In the genomic region with DNA sequence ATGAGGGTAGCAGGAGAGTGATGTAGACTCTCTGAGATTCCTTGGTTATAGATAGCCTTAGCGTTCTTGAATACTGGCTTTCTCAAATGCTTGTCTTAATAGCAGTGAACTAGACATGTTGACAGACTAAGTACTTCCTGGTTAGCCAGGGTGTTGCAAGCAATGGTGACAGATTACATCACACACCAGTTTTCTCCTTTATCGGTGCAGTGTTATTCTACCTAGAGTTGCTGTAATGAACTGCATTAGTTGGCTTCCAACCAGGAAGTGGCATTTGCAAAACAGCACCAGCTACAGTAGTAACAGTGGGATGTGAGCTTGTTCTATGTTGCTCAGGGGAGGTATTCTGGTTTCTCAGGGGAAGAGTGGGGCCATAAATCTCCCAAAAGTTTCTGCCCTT, we compare ENCODE assay signal across 19 cellular contexts.
DNase-seq lines count a peak whose midpoint lies in the region; ATAC-seq and TF ChIP-seq lines count a peak whose summit lies in the region.
"Had no signal": no experiment of that assay in that cellular context is flagged by ENCODE, and none has a peak within 500 bp of the region (broad histone marks: within the 10 kb centered on the region; RNA-seq: fewer than 3 reads in every experiment).

No MANE protein-coding gene starts in this region.

- H3K27me3 Mint-ChIP-seq in stimulated activated naive CD8-positive, alpha-beta T cell treated with anti-CD3 and anti-CD28 coated beads, Interleukin-15, amount 100 ng/mL, for 72 hours, result no peaks in the 10 kb centered on the region
- H3K27me3 Mint-ChIP-seq: T-helper 17 cell had no signal

- H3K4me3 Mint-ChIP-seq in stimulated activated naive CD8-positive, alpha-beta T cell treated with anti-CD3 and anti-CD28 coated beads, Interleukin-15, amount 100 ng/mL, for 72 hours, result no peak overlapping the region
- H3K4me3 Mint-ChIP-seq: CD14-positive monocyte, T-helper 17 cell had no signal

- intact Hi-C loops in A673 (cut with micrococcal nuclease; ENCODE audit: unreplicated experiment), result no loop called here
- intact Hi-C loops in left colon (cut with DNase I, micrococcal nuclease), result no loop called here

- H3K4me3 ChIP-seq in A673 (ENCODE audit: low read depth, low read length, poor library complexity, severe bottlenecking) (no peak overlapping the region), HL-60 (replicated peaks; ENCODE audit: insufficient read depth, low read length) (no peak overlapping the region)

- H3K4me1 ChIP-seq in A673 (ENCODE audit: insufficient read depth, low read length, poor library complexity, severe bottlenecking), result no peaks in the 10 kb centered on the region

- POLR2A ChIA-PET in A673 (lab: Charles Lee; ENCODE audit: low non-redundant PET), result no interaction called here

- no TSS peak for BruUV-seq in A673 (replicated peaks; lab: Mats Ljungman, UMichigan)

- H3K4me1 Mint-ChIP-seq in stimulated activated naive CD8-positive, alpha-beta T cell treated with anti-CD3 and anti-CD28 coated beads, Interleukin-15, amount 100 ng/mL, for 72 hours, result no peaks in the 10 kb centered on the region
- H3K4me1 Mint-ChIP-seq: CD14-positive monocyte, T-helper 17 cell had no signal

- TF ChIP-seq CTCF in A673 (conservative IDR thresholded peaks at IDR 0.05; ENCODE audit: low read depth, low read length), result no peak
- no peak for TF ChIP-seq CTCF in HL-60 (IDR thresholded peaks at IDR 0.05; ENCODE audit: insufficient read depth, low read length)

- peaks cover 9 to 45% of the 10 kb centered on the region in 2 donors for H3K9me3 Mint-ChIP-seq in stimulated activated naive CD8-positive, alpha-beta T cell treated with anti-CD3 and anti-CD28 coated beads, Interleukin-15, amount 100 ng/mL, for 72 hours

- H3K9me3 ChIP-seq in A673 (ENCODE audit: low read depth, low read length, poor library complexity, severe bottlenecking), result peaks cover 20% of the 10 kb centered on the region
- H3K9me3 ChIP-seq: neutrophil had no signal

- H3K36me3 ChIP-seq in A673 (ENCODE audit: insufficient read depth, low read length, poor library complexity, severe bottlenecking), result no peaks in the 10 kb centered on the region
- H3K36me3 ChIP-seq: neutrophil had no signal

- CTCF ChIA-PET in A673 (lab: Charles Lee), result no interaction called here

- H3K27ac Mint-ChIP-seq in stimulated activated naive CD8-positive, alpha-beta T cell treated with anti-CD3 and anti-CD28 coated beads, Interleukin-15, amount 100 ng/mL, for 72 hours, result no peak overlapping the region
- H3K27ac Mint-ChIP-seq: T-helper 17 cell had no signal

- peak; percentile 71 for ATAC-seq in left colon
- no peak for ATAC-seq in stimulated activated naive CD8-positive, alpha-beta T cell treated with anti-CD3 and anti-CD28 coated beads, Interleukin-15, amount 100 ng/mL, for 72 hours
- no peak for ATAC-seq in GM18519 (IDR thresholded peaks at IDR 0.05; ENCODE audit: low FRiP score, unreplicated experiment)
- ATAC-seq: left ventricle myocardium superior, PC-3, T-helper 17 cell had no signal

- DNase-seq in A673 (ENCODE audit: low spot score) (peak; percentile 0), HL-60 (ENCODE audit: low read depth in 1 of 2, low spot score in 1 of 2) (peak; percentile 94), NOMO-1 treated with dmso at 0.1 percent for 144 hours (lab: John Stamatoyannopoulos, UW; ENCODE audit: unreplicated experiment) (peak; percentile 32), left colon (no peak), G401 (ENCODE audit: low spot score) (no peak), HK-2 (ENCODE audit: unreplicated experiment) (no peak)
- no peak for DNase-seq in stimulated activated naive CD8-positive, alpha-beta T cell treated with anti-CD3 and anti-CD28 coated beads, Interleukin-15, amount 100 ng/mL, for 72 hours
- DNase-seq: activated CD4-positive, alpha-beta T cell treated with anti-CD3 and anti-CD28 coated beads, Interleukin-2, amount 50 U/mL, for 4 hours; activated gamma-delta T cell treated with Interleukin-2 at 50 U/mL for 16 hours; cortex of kidney; left ventricle myocardium superior; NCI-H146; NCI-H69; PC-3; SHP77 treated with DMSO at 0.1 percent for 48 hours; T-helper 17 cell had no signal

- in situ Hi-C loops in G401 (cut with HindIII; ENCODE audit: low sequenced_read_pairs), result no loop called here

- H3K27ac ChIP-seq in A673 (ENCODE audit: low read depth, low read length, poor library complexity, severe bottlenecking) (no peak overlapping the region), HL-60 (replicated peaks) (peak overlapping the region; percentile 78)
- H3K27ac ChIP-seq: neutrophil had no signal

- no peaks in the 10 kb centered on the region for H3K27me3 ChIP-seq in A673 (replicated peaks; ENCODE audit: insufficient read depth, low read depth, low read length, poor library complexity)
- no peaks in the 10 kb centered on the region for H3K27me3 ChIP-seq in HL-60 (ENCODE audit: insufficient read depth, poor library complexity, severe bottlenecking)
- H3K27me3 ChIP-seq: neutrophil had no signal

Comparison
In these comparisons a context has a peak if more than half of its experiments do, and no peak if none do; other contexts are left out.
1. DNase-seq: peak in A673 (single experiment), HL-60 (2 of 2) and NOMO-1 treated with dmso at 0.1 percent for 144 hours (single experiment); none in left colon (0 of 2), stimulated activated naive CD8-positive, alpha-beta T cell treated with anti-CD3 and anti-CD28 coated beads, Interleukin-15, amount 100 ng/mL, for 72 hours (0 of 2), G401 (single experiment) and HK-2 (single experiment).